1 cellular context compared by ENCODE assay signal in genomic region chr16:15482068-15482747, GRCh38.
TF ChIP-seq lines count a peak whose summit lies in the region.

No MANE protein-coding gene starts in this region.

TF ChIP-seq in SK-N-SH treated with all-trans-retinoic acid at 6 μM for 48 hours, 23 proteins besides CTCF, POLR2A, EP300 and RAD21 (continued from another document):
- TF ChIP-seq PATZ1 (CRISPR knock-in tag; IDR thresholded peaks at IDR 0.05; ENCODE audit: borderline replicate concordance) (no peak), CSDC2 (CRISPR knock-in tag; IDR thresholded peaks at IDR 0.05) (no peak), TCF4 (CRISPR knock-in tag; IDR thresholded peaks at IDR 0.05; ENCODE audit: borderline replicate concordance) (no peak)
TF ChIP-seq in SK-N-SH treated with all-trans-retinoic acid at 6 μM for 48 hours: peak in this region for 0.
